10 cellular contexts compared by ENCODE assay signal in genomic region chr5:50724-51499, GRCh38. TPM values are rescaled to one million over a fixed set of nuclear protein-coding genes. Genes with fewer than 3 reads are reported as not detected.
"Had no signal": no experiment of that assay in that cellular context is flagged by ENCODE, and none has a peak within 500 bp of the region (broad histone marks: within the 10 kb centered on the region; RNA-seq: fewer than 3 reads in every experiment).

No MANE protein-coding gene starts in this region.

- H3K4me1 Mint-ChIP-seq: activated naive CD4-positive, alpha-beta T cell treated with anti-CD3 and anti-CD28 coated beads, Interleukin-2, amount 10 ng/mL, durations not matched to agents 7 days and 5 days; stimulated activated effector memory CD8-positive, alpha-beta T cell treated with anti-CD3 and anti-CD28 coated beads, Interleukin-12 subunit alpha, Interleukin-12 subunit beta, amount 100 ng/mL, for 72 hours had no signal

- H3K4me3 Mint-ChIP-seq: activated CD8-positive, alpha-beta T cell treated with anti-CD3 and anti-CD28 coated beads for 36 hours; activated naive CD4-positive, alpha-beta T cell treated with anti-CD3 and anti-CD28 coated beads, Interleukin-2, amount 10 ng/mL, durations not matched to agents 7 days and 5 days; stimulated activated effector memory CD8-positive, alpha-beta T cell treated with anti-CD3 and anti-CD28 coated beads, Interleukin-12 subunit alpha, Interleukin-12 subunit beta, amount 100 ng/mL, for 72 hours had no signal

- ATAC-seq: activated CD8-positive, alpha-beta T cell treated with anti-CD3 and anti-CD28 coated beads for 36 hours; stimulated activated effector memory CD8-positive, alpha-beta T cell treated with anti-CD3 and anti-CD28 coated beads, Interleukin-12 subunit alpha, Interleukin-12 subunit beta, amount 100 ng/mL, for 72 hours had no signal

- H3K36me3 ChIP-seq: adrenal gland, upper lobe of left lung had no signal

- H3K4me3 ChIP-seq: adrenal gland, skin epidermis, upper lobe of left lung had no signal

- H3K27ac ChIP-seq: adrenal gland, skin epidermis, upper lobe of left lung had no signal

- H3K27ac Mint-ChIP-seq: activated CD8-positive, alpha-beta T cell treated with anti-CD3 and anti-CD28 coated beads for 36 hours; activated naive CD4-positive, alpha-beta T cell treated with anti-CD3 and anti-CD28 coated beads, Interleukin-2, amount 10 ng/mL, durations not matched to agents 7 days and 5 days; stimulated activated effector memory CD8-positive, alpha-beta T cell treated with anti-CD3 and anti-CD28 coated beads, Interleukin-12 subunit alpha, Interleukin-12 subunit beta, amount 100 ng/mL, for 72 hours had no signal

- H3K36me3 Mint-ChIP-seq: activated naive CD4-positive, alpha-beta T cell treated with anti-CD3 and anti-CD28 coated beads, Interleukin-2, amount 10 ng/mL, durations not matched to agents 7 days and 5 days; stimulated activated effector memory CD8-positive, alpha-beta T cell treated with anti-CD3 and anti-CD28 coated beads, Interleukin-12 subunit alpha, Interleukin-12 subunit beta, amount 100 ng/mL, for 72 hours had no signal

- H3K4me1 ChIP-seq: adrenal gland had no signal

- H3K9me3 Mint-ChIP-seq: neural crest cell had no signal

- H3K9me3 ChIP-seq: adrenal gland, upper lobe of left lung had no signal

- DNase-seq: activated CD8-positive, alpha-beta memory T cell treated with anti-CD3 and anti-CD28 coated beads, Interleukin-2, amount 50 U/mL, for 4 hours; activated CD8-positive, alpha-beta T cell treated with anti-CD3 and anti-CD28 coated beads for 36 hours; activated naive CD4-positive, alpha-beta T cell treated with anti-CD3 and anti-CD28 coated beads, Interleukin-2, amount 10 ng/mL, durations not matched to agents 7 days and 5 days; adrenal gland; central memory CD4-positive, alpha-beta T cell; T-helper 9 cell had no signal

RNA-seq across cellular contexts. Expression of gene PLEKHG4B, which starts 41.1 kb away (rescaled TPM):
- total RNA-seq: activated CD8-positive, alpha-beta T cell treated with anti-CD3 and anti-CD28 coated beads for 36 hours had no signal
